ENCODE assay signal across 12 cellular contexts in the genomic region with DNA sequence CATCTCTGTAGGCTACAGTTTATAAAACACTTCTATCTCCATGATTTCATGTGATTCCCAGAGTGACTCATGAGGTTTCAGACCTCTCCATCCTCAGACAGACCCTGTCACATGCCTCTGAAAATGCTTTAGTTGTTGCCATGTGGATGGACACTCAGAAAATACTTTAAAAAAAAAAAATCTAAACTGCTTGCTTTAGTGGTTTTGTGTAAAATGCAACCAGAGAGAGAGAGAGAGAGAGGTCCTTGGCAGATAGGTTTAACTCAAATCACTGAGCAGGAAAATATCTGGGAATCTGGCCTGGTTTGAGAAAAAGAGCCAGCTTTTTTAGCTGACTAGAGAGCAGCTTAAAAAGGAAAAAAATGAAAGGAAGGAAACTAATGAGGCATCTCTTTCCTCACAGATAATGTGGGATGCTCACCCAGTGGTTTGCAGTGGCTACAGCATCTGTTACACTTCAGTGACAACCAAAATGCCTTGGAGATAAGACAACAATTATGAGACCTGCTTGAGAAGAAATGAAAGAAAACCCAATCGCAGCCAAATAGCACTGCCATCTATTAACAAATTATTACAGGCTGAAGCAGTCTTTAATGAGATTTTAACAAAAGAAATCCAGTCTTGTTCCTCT. TPM values are rescaled to one million over a fixed set of nuclear protein-coding genes. Genes with fewer than 3 reads are reported as not detected.
DNase-seq lines count a peak whose midpoint lies in the region; ATAC-seq, FAIRE-seq and TF ChIP-seq lines count a peak whose summit lies in the region.
"Had no signal": no experiment of that assay in that cellular context is flagged by ENCODE, and none has a peak within 500 bp of the region (broad histone marks: within the 10 kb centered on the region; RNA-seq: fewer than 3 reads in every experiment).

No MANE protein-coding gene starts in this region.

- TF ChIP-seq CTCF in astrocyte of the spinal cord (IDR thresholded peaks at IDR 0.05; ENCODE audit: low read depth, low read length) (no peak), D721Med (IDR thresholded peaks at IDR 0.05; ENCODE audit: insufficient read depth, missing control alignments) (no peak)

- no peak overlapping the region for H3K4me3 ChIP-seq in astrocyte of the spinal cord (ENCODE audit: low read depth, low read length)
- H3K4me3 ChIP-seq: tibial artery had no signal

- FAIRE-seq in D721Med (lab: Jason Lieb, UNC): no peak

- DNase-seq in A172 (ENCODE audit: low spot score) (peak; percentile 76), HCEC 1CT (peak; percentile 74), astrocyte of the spinal cord (ENCODE audit: low read depth, low spot score) (peak; percentile 85), kidney glomerular epithelial cell (lab: John Stamatoyannopoulos, UW) (peak; percentile 99), D721Med (ENCODE audit: insufficient read length, low spot score) (no peak), DMS153 (lab: John Stamatoyannopoulos, UW) (no peak)
- DNase-seq: CD4-positive, CD25-positive, alpha-beta regulatory T cell; immature natural killer cell; RPMI8226; tibial artery had no signal

- ATAC-seq in HG02798 (IDR thresholded peaks at IDR 0.05; ENCODE audit: poor library complexity, unreplicated experiment): no peak
- ATAC-seq in HG02938 (IDR thresholded peaks at IDR 0.05; ENCODE audit: unreplicated experiment): no peak

- in situ Hi-C loops in astrocyte of the spinal cord (cut with HindIII; ENCODE audit: low sequenced_read_pairs): no loop called here

RNA-seq across cellular contexts. Expression of a gene that starts 54.6 kb away (rescaled TPM):
- total RNA-seq in A172 (2014; rRNA removed; shearing (Covaris generic)): 11.7 and 11.8 TPM in 2 replicates
- total RNA-seq: CD4-positive, CD25-positive, alpha-beta regulatory T cell had no signal

RNA-seq across cellular contexts. Expression of a gene that starts 55.7 kb away (rescaled TPM):
- 12.1 and 15.9 TPM in 2 replicates for total RNA-seq in A172 (2014; rRNA removed; shearing (Covaris generic))

Comparison
In these comparisons a context has a peak if more than half of its experiments do, and no peak if none do; other contexts are left out.
1. DNase-seq: peak in A172 (single experiment), HCEC 1CT (single experiment), astrocyte of the spinal cord (single experiment) and kidney glomerular epithelial cell (single experiment); none in D721Med (single experiment) and DMS153 (single experiment).